Comparison of ENCODE assay signal across 8 cellular contexts in the genomic region with DNA sequence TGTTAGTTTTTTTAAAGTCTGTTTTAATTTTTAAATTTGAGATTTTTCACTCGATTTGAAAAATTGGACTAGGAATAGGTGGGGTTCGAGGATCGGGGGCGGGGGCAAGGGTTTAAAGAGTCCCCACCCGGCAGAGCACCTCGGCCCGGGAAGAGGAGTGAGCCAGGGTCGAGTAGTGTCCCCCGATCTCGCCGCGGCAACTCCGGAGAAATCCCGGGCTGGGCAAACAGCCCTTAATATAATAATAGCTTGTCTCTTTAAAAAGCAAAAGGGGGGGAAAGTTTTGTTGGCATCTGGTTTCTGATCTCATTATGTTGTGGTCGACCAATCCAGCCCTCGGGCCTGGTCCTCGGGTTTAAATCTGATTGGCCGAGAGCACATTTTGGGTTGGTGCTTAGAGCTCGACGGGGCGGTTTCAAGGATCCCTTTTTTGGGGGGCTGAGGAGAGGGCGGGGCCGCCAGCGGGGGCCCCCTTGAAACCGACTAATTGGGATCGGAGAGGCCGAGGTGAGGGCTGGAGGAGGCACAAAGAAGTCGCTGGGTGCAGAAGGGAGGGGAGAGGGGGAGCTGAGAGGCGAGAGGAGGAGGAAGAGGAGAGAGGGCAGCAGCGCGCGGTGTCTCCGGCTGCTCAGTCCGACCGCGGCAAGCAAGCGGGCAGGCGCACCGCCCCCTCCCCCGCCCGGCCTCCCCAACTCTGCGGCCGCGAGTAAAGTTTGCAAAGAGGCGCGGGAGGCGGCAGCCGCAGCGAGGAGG. TPM values are rescaled to one million over a fixed set of nuclear protein-coding genes. Genes with fewer than 3 reads are reported as not detected.
A peak's percentile ranks its signal among the peaks of the same experiment; 100 is the strongest.
DNase-seq lines count a peak whose midpoint lies in the region; ATAC-seq and TF ChIP-seq lines count a peak whose summit lies in the region.

TSS of gene FZD2 (plus strand) at position 631 of the 753 bp plus-strand sequence. CDS start 205 bp downstream, outside the sequence.

- TF ChIP-seq CTCF in WTC11 (IDR thresholded peaks at IDR 0.05) (no peak), dorsolateral prefrontal cortex (IDR thresholded peaks at IDR 0.05 in 54 of 56, conservative IDR thresholded peaks at IDR 0.05 in 2 of 56; ENCODE audit: low read depth in 1 of 56, partially characterized antibody in 56 of 56) (peak in 1 of 56 donors; percentile 8), left lung (IDR thresholded peaks at IDR 0.05) (no peak)

- CTCF ChIA-PET in WTC11 (lab: Charles Lee): interaction anchor here (0.5 to 5.7 kb wide), 17 partner anchors 9 to 249 kb away, joined by 3 to 65 read pairs (median 5); partner anchors contain the start of genes FAM171A2, MEIOC and RUNDC3A

- POLR2A ChIA-PET in WTC11 (lab: Charles Lee): interaction anchor here (0.5 to 5.1 kb wide), 12 partner anchors 9 to 596 kb away, joined by 3 to 79 read pairs (median 12); no protein-coding TSS in a partner anchor

- peaks cover 54% of the 10 kb centered on the region for H3K4me1 Mint-ChIP-seq in WTC11

- peak within 1 kb of the TSS; percentile 100 for H3K27ac Mint-ChIP-seq in WTC11

- DNase-seq in D341Med (ENCODE audit: low spot score) (peak; percentile 97), NCI-H2196 (lab: John Stamatoyannopoulos, UW; ENCODE audit: unreplicated experiment) (peak; percentile 97), WTC11 (ENCODE audit: low spot score) (peak; percentile 91), dorsolateral prefrontal cortex (peak in 8 of 10 donors; percentile 26 to 74 (median 68)), left lung (peak; percentile 82 to 88)
- DNase-seq in stimulated activated CD4-positive, alpha-beta T cell treated with anti-CD3 and anti-CD28 coated beads, Interleukin-4, amount 100 ng/mL, for 24 hours: peak; percentile 45

- ATAC-seq in HG02571 (IDR thresholded peaks at IDR 0.05; ENCODE audit: unreplicated experiment) (peak; percentile 58), WTC11 (peak; percentile 77), left lung (peak; percentile 90), GM19397 (IDR thresholded peaks at IDR 0.05; ENCODE audit: unreplicated experiment) (no peak)

- H3K27ac ChIP-seq in dorsolateral prefrontal cortex (peak within 1 kb of the TSS in 34 of 59 donors; percentile 2 to 88 (median 58)), left lung (peak within 1 kb of the TSS; percentile 75 to 79)

- H3K9me3 ChIP-seq in left lung: no peaks in the 10 kb centered on the region

- H3K27me3 Mint-ChIP-seq in WTC11 (ENCODE audit: low read depth): peaks cover 49% of the 10 kb centered on the region

- H3K36me3 Mint-ChIP-seq in WTC11: peaks cover 7% of the 10 kb centered on the region

- H3K27me3 ChIP-seq in dorsolateral prefrontal cortex: peaks cover 0 to 51% (median 33%) of the 10 kb centered on the region in 45 donors
- peaks cover 9 to 73% of the 10 kb centered on the region in 2 donors for H3K27me3 ChIP-seq in left lung

- H3K4me3 Mint-ChIP-seq in WTC11: peak within 1 kb of the TSS; percentile 94

- H3K4me3 ChIP-seq in dorsolateral prefrontal cortex (peak within 1 kb of the TSS; percentile 29 to 76 (median 59)), left lung (peak within 1 kb of the TSS; percentile 48 to 62)

- H3K36me3 ChIP-seq in left lung: no peaks in the 10 kb centered on the region

- intact Hi-C loops in dorsolateral prefrontal cortex (cut with DNase I) (no loop called here), left lung (cut with DNase I) (no loop called here)

- 0 out of 2 replicates have a peak, but pooled peaks cover 3% of the 10 kb centered on the region for H3K9me3 Mint-ChIP-seq in WTC11

- peaks cover 0 to 24% of the 10 kb centered on the region in 2 donors for H3K4me1 ChIP-seq in left lung

TF ChIP-seq in WTC11, 78 proteins besides CTCF, POLR2A, EP300 and RAD21:
- no peak for TF ChIP-seq ETV6 (CRISPR knock-in tag; IDR thresholded peaks at IDR 0.05)
- peak; percentile 65 for TF ChIP-seq NFYB (CRISPR knock-in tag; conservative IDR thresholded peaks at IDR 0.05; ENCODE audit: low read depth)
- peak; percentile 79 for TF ChIP-seq SP1 (CRISPR knock-in tag; conservative IDR thresholded peaks at IDR 0.05)
- TF ChIP-seq MYBL2 (CRISPR knock-in tag; IDR thresholded peaks at IDR 0.05): 0 out of 2 replicates have a peak, but pooled peaks have one; percentile 60
- TF ChIP-seq, protein P1, sequence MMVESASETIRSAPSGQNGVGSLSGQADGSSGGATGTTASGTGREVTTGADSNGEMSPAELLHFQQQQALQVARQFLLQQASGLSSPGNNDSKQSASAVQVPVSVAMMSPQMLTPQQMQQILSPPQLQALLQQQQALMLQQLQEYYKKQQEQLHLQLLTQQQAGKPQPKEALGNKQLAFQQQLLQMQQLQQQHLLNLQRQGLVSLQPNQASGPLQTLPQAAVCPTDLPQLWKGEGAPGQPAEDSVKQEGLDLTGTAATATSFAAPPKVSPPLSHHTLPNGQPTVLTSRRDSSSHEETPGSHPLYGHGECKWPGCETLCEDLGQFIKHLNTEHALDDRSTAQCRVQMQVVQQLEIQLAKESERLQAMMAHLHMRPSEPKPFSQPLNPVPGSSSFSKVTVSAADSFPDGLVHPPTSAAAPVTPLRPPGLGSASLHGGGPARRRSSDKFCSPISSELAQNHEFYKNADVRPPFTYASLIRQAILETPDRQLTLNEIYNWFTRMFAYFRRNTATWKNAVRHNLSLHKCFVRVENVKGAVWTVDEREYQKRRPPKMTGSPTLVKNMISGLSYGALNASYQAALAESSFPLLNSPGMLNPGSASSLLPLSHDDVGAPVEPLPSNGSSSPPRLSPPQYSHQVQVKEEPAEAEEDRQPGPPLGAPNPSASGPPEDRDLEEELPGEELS (CRISPR knock-in tag; IDR thresholded peaks at IDR 0.05): no peak; the same call in 1 of the 2 replicates
- TF ChIP-seq, protein P2, sequence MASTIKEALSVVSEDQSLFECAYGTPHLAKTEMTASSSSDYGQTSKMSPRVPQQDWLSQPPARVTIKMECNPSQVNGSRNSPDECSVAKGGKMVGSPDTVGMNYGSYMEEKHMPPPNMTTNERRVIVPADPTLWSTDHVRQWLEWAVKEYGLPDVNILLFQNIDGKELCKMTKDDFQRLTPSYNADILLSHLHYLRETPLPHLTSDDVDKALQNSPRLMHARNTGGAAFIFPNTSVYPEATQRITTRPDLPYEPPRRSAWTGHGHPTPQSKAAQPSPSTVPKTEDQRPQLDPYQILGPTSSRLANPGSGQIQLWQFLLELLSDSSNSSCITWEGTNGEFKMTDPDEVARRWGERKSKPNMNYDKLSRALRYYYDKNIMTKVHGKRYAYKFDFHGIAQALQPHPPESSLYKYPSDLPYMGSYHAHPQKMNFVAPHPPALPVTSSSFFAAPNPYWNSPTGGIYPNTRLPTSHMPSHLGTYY (CRISPR knock-in tag; IDR thresholded peaks at IDR 0.05): no peak
- peak; percentile 14; the same call in 1 of the 2 replicates for TF ChIP-seq ZNF232 (CRISPR knock-in tag; IDR thresholded peaks at IDR 0.05)
- peak; percentile 97 for TF ChIP-seq GTF2I (CRISPR knock-in tag; conservative IDR thresholded peaks at IDR 0.05)
- TF ChIP-seq FOXK1 (CRISPR knock-in tag; IDR thresholded peaks at IDR 0.05): no peak

RNA-seq across cellular contexts. Expression of gene FZD2, which starts in this region (rescaled TPM):
- total RNA-seq in WTC11 (2021) (37.6 to 42.8 TPM (median 38.5 TPM) in 3 replicates), dorsolateral prefrontal cortex (1 to 10 TPM in 82 of 120 experiments, under 1 TPM in 38; 0.48 to 4.2 (median 1.3) TPM), left lung (10 to 100 TPM in 1 of 2 donors, 1 to 10 TPM in 1; 9.8 to 12.1 TPM)

Comparison
In these comparisons a context has a peak if more than half of its experiments do, and no peak if none do; other contexts are left out.
1. DNase-seq: peak in every context shown above with its lines; median percentile 97 in D341Med; 97 in NCI-H2196; 91 in WTC11; 85 in left lung; 68 in dorsolateral prefrontal cortex; 45 in stimulated activated CD4-positive, alpha-beta T cell treated with anti-CD3 and anti-CD28 coated beads, Interleukin-4, amount 100 ng/mL, for 24 hours.